ENCODE assay signal across 9 cellular contexts in genomic region chr1:23816361-23816760, GRCh38.
"Had no signal": no experiment of that assay in that cellular context is flagged by ENCODE, and none has a peak within 500 bp of the region (broad histone marks: within the 10 kb centered on the region; RNA-seq: fewer than 3 reads in every experiment).

No MANE protein-coding gene starts in this region.

- H3K27ac Mint-ChIP-seq: HFFc6 had no signal

- H3K4me3 Mint-ChIP-seq: HFFc6, IgD-negative memory B cell had no signal

- H3K27me3 Mint-ChIP-seq: IgD-negative memory B cell had no signal

- DNase-seq: GM23248, GOT3, H7, HFFc6 had no signal

- H3K4me3 ChIP-seq: GM23248, HAP-1 had no signal

- H3K4me1 ChIP-seq: HAP-1 had no signal

- H3K9me3 ChIP-seq: HAP-1 had no signal

- H3K9ac ChIP-seq: GM23248, KMS-11 had no signal

- H3K27ac ChIP-seq: GM23248, KMS-11 had no signal

- ATAC-seq: HCT116, HepG2 had no signal

- H3K9me3 Mint-ChIP-seq: HFFc6, IgD-negative memory B cell had no signal
